17 cellular contexts compared by ENCODE assay signal in the genomic region with DNA sequence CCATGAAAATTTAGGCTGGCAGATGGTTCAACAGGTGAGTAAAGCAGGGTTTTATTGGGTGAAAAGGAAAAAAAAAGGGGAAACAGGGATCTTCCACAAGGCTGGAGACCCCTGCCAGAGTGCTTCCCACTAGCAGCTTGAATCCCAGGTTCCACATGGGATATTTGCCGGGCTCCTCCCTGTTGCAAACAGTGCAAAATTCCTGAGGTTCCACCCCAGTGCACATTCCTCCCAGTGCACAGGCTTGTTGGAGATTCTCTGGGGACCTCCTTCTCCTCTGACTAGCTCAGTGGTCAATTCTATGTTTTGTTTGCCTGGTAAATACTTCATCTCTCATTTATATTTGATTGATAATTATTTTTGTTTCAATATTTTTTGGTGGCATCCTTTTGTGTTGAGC.
DNase-seq lines count a peak whose midpoint lies in the region; ATAC-seq, FAIRE-seq and TF ChIP-seq lines count a peak whose summit lies in the region.
"Had no signal": no experiment of that assay in that cellular context is flagged by ENCODE, and none has a peak within 500 bp of the region (broad histone marks: within the 10 kb centered on the region; RNA-seq: fewer than 3 reads in every experiment).

No MANE protein-coding gene starts in this region.

- no peak for FAIRE-seq in A549 (lab: Jason Lieb, UNC)
- FAIRE-seq: GM12878, H1 had no signal

- TF ChIP-seq EP300 in A549 (IDR thresholded peaks at IDR 0.05): no peak

- peaks cover 29% of the 10 kb centered on the region; the same call in 2 of the 3 replicates for H3K9me3 ChIP-seq in A549
- no peaks in the 10 kb centered on the region for H3K9me3 ChIP-seq in PC-3 (ENCODE audit: low read length)
- H3K9me3 ChIP-seq in hepatocyte (ENCODE audit: low read depth): no peaks in the 10 kb centered on the region

- H3K36me3 Mint-ChIP-seq in nephron (ENCODE audit: low read depth): no peaks in the 10 kb centered on the region
- H3K36me3 Mint-ChIP-seq: IgD-negative memory B cell had no signal

- ATAC-seq in A549: no peak
- no peak for ATAC-seq in PC-3
- no peak for ATAC-seq in GM18517 (IDR thresholded peaks at IDR 0.05; ENCODE audit: unreplicated experiment)
- ATAC-seq in GM18861 (IDR thresholded peaks at IDR 0.05; ENCODE audit: unreplicated experiment): no peak
- ATAC-seq: GM12878, HCT116 had no signal

- no peak for TF ChIP-seq RAD21 in A549 (conservative IDR thresholded peaks at IDR 0.05 in 1 of 2, IDR thresholded peaks at IDR 0.05 in 1 of 2)

- no peak for TF ChIP-seq POLR2A in A549 (IDR thresholded peaks at IDR 0.05; ENCODE audit: low read length)

- H3K4me1 Mint-ChIP-seq in nephron: no peaks in the 10 kb centered on the region

- peak overlapping the region; percentile 26 to 84 (median 80) for H3K27ac Mint-ChIP-seq in nephron
- H3K27ac Mint-ChIP-seq: CD4-positive, alpha-beta T cell; IgD-negative memory B cell had no signal

- POLR2A ChIA-PET in A549 (lab: Yijun Ruan, JAX): no interaction called here
- POLR2A ChIA-PET in PC-3 (lab: Charles Lee; ENCODE audit: unreplicated experiment): no interaction called here

- peaks cover 33% of the 10 kb centered on the region for H3K4me1 ChIP-seq in A549
- no peaks in the 10 kb centered on the region for H3K4me1 ChIP-seq in PC-3 (ENCODE audit: insufficient read depth, low read length)
- H3K4me1 ChIP-seq in hepatocyte (ENCODE audit: insufficient read depth): peaks cover 19% of the 10 kb centered on the region

- H3K27ac ChIP-seq in A549 (peak overlapping the region; percentile 22 to 82; a peak in 4 of 6 replicates), PC-3 (ENCODE audit: low read length) (no peak overlapping the region), hepatocyte (peak overlapping the region; percentile 82)

- H3K36me3 ChIP-seq in PC-3 (ENCODE audit: low read depth, low read length) (no peaks in the 10 kb centered on the region), hepatocyte (replicated peaks; ENCODE audit: insufficient read depth, low read depth) (no peaks in the 10 kb centered on the region)

- H3K9me3 Mint-ChIP-seq in nephron: no peaks in the 10 kb centered on the region
- H3K9me3 Mint-ChIP-seq: CD4-positive, alpha-beta T cell had no signal

- intact Hi-C loops in PC-3 (cut with micrococcal nuclease): no loop called here

- H3K27me3 Mint-ChIP-seq in nephron (ENCODE audit: low read depth): no peaks in the 10 kb centered on the region
- H3K27me3 Mint-ChIP-seq: CD4-positive, alpha-beta T cell; IgD-negative memory B cell had no signal

- no peaks in the 10 kb centered on the region for H3K9me2 ChIP-seq in PC-3 (replicated peaks; ENCODE audit: low read length)
- no peaks in the 10 kb centered on the region for H3K9me2 ChIP-seq in hepatocyte (replicated peaks; ENCODE audit: insufficient read depth)

- TF ChIP-seq CTCF in A549 (IDR thresholded peaks at IDR 0.05) (no peak), PC-3 (conservative IDR thresholded peaks at IDR 0.05; ENCODE audit: low read depth, low read length) (no peak), hepatocyte (IDR thresholded peaks at IDR 0.05; ENCODE audit: poor library complexity) (no peak), nephron (IDR thresholded peaks at IDR 0.05; ENCODE audit: unreplicated experiment in 3 of 3) (no peak)

- H3K4me3 Mint-ChIP-seq in nephron: no peak overlapping the region
- H3K4me3 Mint-ChIP-seq: CD4-positive, alpha-beta T cell; IgD-negative memory B cell had no signal

- no peak overlapping the region for H3K9ac ChIP-seq in PC-3 (ENCODE audit: low read length)

- H3K4me3 ChIP-seq in A549 (no peak overlapping the region), PC-3 (ENCODE audit: low read length) (no peak overlapping the region), hepatocyte (no peak overlapping the region)
- H3K4me3 ChIP-seq: GM12878 had no signal

- H3K79me2 ChIP-seq in PC-3 (ENCODE audit: low read length): no peaks in the 10 kb centered on the region
- H3K79me2 ChIP-seq in hepatocyte: peaks cover 20% of the 10 kb centered on the region

- DNase-seq in A549 (ENCODE audit: low read depth in 1 of 2, low spot score in 1 of 2): no peak
- DNase-seq in PC-3: peak; percentile 12
- DNase-seq in hepatocyte (ENCODE audit: low spot score): no peak
- no peak for DNase-seq in NCI-H1417 (lab: John Stamatoyannopoulos, UW)
- DNase-seq in NCI-H774 (lab: John Stamatoyannopoulos, UW): no peak
- DNase-seq: 8988T; ACHN; C1 segment of cervical spinal cord; CD4-positive, alpha-beta T cell; DMS79 had no signal

- WGBS in A549 (ENCODE audit: missing lambda C conversion rate): 40% methylated on average over 1 of the region's 1 CpG
- 90% methylated on average over 1 of the region's 1 CpG for WGBS in hepatocyte (ENCODE audit: low lambda C conversion rate, missing lambda C conversion rate)

- no peaks in the 10 kb centered on the region for H3F3A ChIP-seq in PC-3 (ENCODE audit: low read length, unreplicated experiment)

- no peak overlapping the region for H3K4me2 ChIP-seq in A549
- no peak overlapping the region for H3K4me2 ChIP-seq in PC-3 (ENCODE audit: low read length)
- H3K4me2 ChIP-seq in hepatocyte: no peak overlapping the region

- H2AFZ ChIP-seq in PC-3 (ENCODE audit: low read length): no peak overlapping the region
- H2AFZ ChIP-seq in hepatocyte: no peak overlapping the region

- CTCF ChIA-PET in A549 (lab: Yijun Ruan, JAX) (no interaction called here), PC-3 (lab: Charles Lee) (no interaction called here)

- no TSS peak for BruUV-seq in PC-3 (replicated peaks; lab: Mats Ljungman, UMichigan)

- H3K27me3 ChIP-seq in PC-3 (ENCODE audit: low read length) (no peaks in the 10 kb centered on the region), hepatocyte (no peaks in the 10 kb centered on the region)

- H4K20me1 ChIP-seq in PC-3 (ENCODE audit: low read length) (no peaks in the 10 kb centered on the region), hepatocyte (ENCODE audit: insufficient read depth, poor library complexity, severe bottlenecking) (no peaks in the 10 kb centered on the region)

TF ChIP-seq in A549, 52 proteins besides CTCF, POLR2A, EP300 and RAD21:
- TF ChIP-seq ESRRA (IDR thresholded peaks at IDR 0.05; ENCODE audit: borderline replicate concordance, low read length) (no peak), HOXB5 (CRISPR knock-in tag; IDR thresholded peaks at IDR 0.05) (no peak), NPAS2 (CRISPR knock-in tag; IDR thresholded peaks at IDR 0.05; ENCODE audit: borderline replicate concordance) (no peak), RARB (CRISPR knock-in tag; IDR thresholded peaks at IDR 0.05) (no peak)
